In the genomic region with DNA sequence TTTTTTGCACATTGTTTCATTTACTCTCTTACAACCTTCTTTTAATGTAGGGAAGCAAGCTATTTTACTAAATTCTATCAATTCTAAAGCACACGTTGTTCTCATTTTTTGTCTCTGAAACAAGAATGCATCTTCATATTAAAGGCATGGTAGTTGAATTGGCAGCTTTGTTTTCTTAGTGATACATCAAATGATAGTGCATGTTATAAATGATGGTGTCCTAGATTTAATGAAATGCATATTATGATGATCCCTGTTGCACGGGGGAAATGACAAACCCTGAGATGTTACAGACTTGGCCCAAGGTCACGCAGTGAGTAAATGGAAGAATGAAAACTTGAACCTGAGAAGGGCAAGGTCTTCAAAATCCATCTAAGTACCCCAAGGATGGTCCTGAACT, we compare ENCODE assay signal across 25 cellular contexts.
"Had no signal": no experiment of that assay in that cellular context is flagged by ENCODE, and none has a peak within 500 bp of the region (broad histone marks: within the 10 kb centered on the region; RNA-seq: fewer than 3 reads in every experiment).

No MANE protein-coding gene starts in this region.

- H3K9me3 Mint-ChIP-seq: natural killer cell treated with Interleukin-12 subunit alpha and Interleukin-12 subunit beta and Interleukin-15 and Interleukin-18, amount 100 ng/mL, for 72 hours had no signal

- H3K36me3 ChIP-seq: sigmoid colon, tibial nerve, uterus had no signal

- H3K27ac ChIP-seq: left ventricle myocardium inferior, parathyroid adenoma, psoas muscle, tibial nerve had no signal

- DNase-seq: hypothalamus; immature natural killer cell; kidney; left ventricle myocardium inferior; mesendoderm; mucosa of descending colon; naive thymus-derived CD4-positive, alpha-beta T cell; nucleus accumbens; psoas muscle; sigmoid colon; small intestine; stimulated activated CD4-positive, alpha-beta T cell treated with anti-CD3 and anti-CD28 coated beads, Interleukin-12 subunit alpha, Interleukin-12 subunit beta, amount 100 ng/mL, for 4 hours; stimulated activated CD4-positive, alpha-beta T cell treated with anti-CD3 and anti-CD28 coated beads, Interleukin-4, amount 100 ng/mL, for 24 hours; stimulated activated naive CD4-positive, alpha-beta T cell had no signal

- H3K9ac ChIP-seq: parathyroid adenoma had no signal

- H3K4me3 Mint-ChIP-seq: immature natural killer cell; mesothelial cell of epicardium; naive thymus-derived CD4-positive, alpha-beta T cell; natural killer cell treated with Interleukin-12 subunit alpha and Interleukin-12 subunit beta and Interleukin-15 and Interleukin-18, amount 100 ng/mL, for 72 hours; neural crest cell; stimulated activated effector memory CD8-positive, alpha-beta T cell treated with anti-CD3 and anti-CD28 coated beads, Interleukin-12 subunit alpha, Interleukin-12 subunit beta, amount 100 ng/mL, for 72 hours; stimulated activated naive CD8-positive, alpha-beta T cell treated with anti-CD3 and anti-CD28 coated beads, Interleukin-15, Interleukin-2, amounts not matched to agents 100 ng/mL and 50 ng/mL, for 24 hours; type B pancreatic cell had no signal

- H3K27me3 ChIP-seq: sigmoid colon, tibial nerve, uterus had no signal

- ATAC-seq: mucosa of descending colon; naive thymus-derived CD4-positive, alpha-beta T cell; natural killer cell treated with Interleukin-12 subunit alpha and Interleukin-12 subunit beta and Interleukin-15 and Interleukin-18, amount 100 ng/mL, for 72 hours; psoas muscle; stimulated activated effector memory CD8-positive, alpha-beta T cell treated with anti-CD3 and anti-CD28 coated beads, Interleukin-12 subunit alpha, Interleukin-12 subunit beta, amount 100 ng/mL, for 72 hours had no signal

- H3K36me3 Mint-ChIP-seq: immature natural killer cell; stimulated activated effector memory CD8-positive, alpha-beta T cell treated with anti-CD3 and anti-CD28 coated beads, Interleukin-12 subunit alpha, Interleukin-12 subunit beta, amount 100 ng/mL, for 72 hours had no signal

- H3K4me1 ChIP-seq: parathyroid adenoma, psoas muscle, uterus had no signal

- H3K27me3 Mint-ChIP-seq: type B pancreatic cell had no signal

- H3K4me3 ChIP-seq: left ventricle myocardium inferior, lung, mucosa of descending colon, psoas muscle, sigmoid colon, tibial nerve, uterus had no signal

- H3K79me2 ChIP-seq: parathyroid adenoma had no signal

- H3K27ac Mint-ChIP-seq: immature natural killer cell; mesothelial cell of epicardium; naive thymus-derived CD4-positive, alpha-beta T cell; natural killer cell treated with Interleukin-12 subunit alpha and Interleukin-12 subunit beta and Interleukin-15 and Interleukin-18, amount 100 ng/mL, for 72 hours; stimulated activated effector memory CD8-positive, alpha-beta T cell treated with anti-CD3 and anti-CD28 coated beads, Interleukin-12 subunit alpha, Interleukin-12 subunit beta, amount 100 ng/mL, for 72 hours; stimulated activated naive CD8-positive, alpha-beta T cell treated with anti-CD3 and anti-CD28 coated beads, Interleukin-15, Interleukin-2, amounts not matched to agents 100 ng/mL and 50 ng/mL, for 24 hours; type B pancreatic cell had no signal

- H2AFZ ChIP-seq: parathyroid adenoma had no signal

- FAIRE-seq: islet of Langerhans, kidney, small intestine had no signal

- H3K4me1 Mint-ChIP-seq: stimulated activated effector memory CD8-positive, alpha-beta T cell treated with anti-CD3 and anti-CD28 coated beads, Interleukin-12 subunit alpha, Interleukin-12 subunit beta, amount 100 ng/mL, for 72 hours had no signal
